Comparison of ENCODE assay signal across 8 cellular contexts in the genomic region with DNA sequence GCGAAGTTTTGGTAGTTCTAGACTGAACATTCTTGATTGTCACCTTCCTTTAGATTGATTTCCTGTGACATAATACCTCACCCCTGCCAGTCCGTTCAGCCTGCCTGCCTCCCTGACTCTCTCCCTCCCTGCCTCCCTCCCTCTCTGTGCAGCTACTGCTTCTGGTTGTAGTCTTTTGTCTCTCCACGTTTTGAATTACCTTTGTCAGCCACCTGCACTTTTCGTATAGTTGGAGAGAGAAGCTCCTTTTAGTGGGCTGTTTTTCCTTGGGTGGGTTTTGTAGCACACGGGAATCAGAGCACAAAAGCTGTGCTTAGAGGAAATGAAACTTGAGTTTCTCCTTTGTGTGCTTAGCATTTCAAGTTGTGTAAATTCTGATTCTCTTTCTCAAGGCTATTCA. TPM values are rescaled to one million over a fixed set of nuclear protein-coding genes. Genes with fewer than 3 reads are reported as not detected.
DNase-seq lines count a peak whose midpoint lies in the region; ATAC-seq and TF ChIP-seq lines count a peak whose summit lies in the region.

No MANE protein-coding gene starts in this region.

- peak; percentile 79 for ATAC-seq in activated CD4-positive, alpha-beta T cell treated with anti-CD3 and anti-CD28 coated beads for 36 hours
- ATAC-seq in HG02870 (IDR thresholded peaks at IDR 0.05; ENCODE audit: unreplicated experiment) (peak; percentile 96), sciatic nerve (peak; percentile 60)

- no peak overlapping the region for H3K14ac ChIP-seq in trophoblast cell (ENCODE audit: low read length)

- peaks cover 9% of the 10 kb centered on the region for H3K4me1 ChIP-seq in suprapubic skin
- H3K4me1 ChIP-seq in trophoblast cell (ENCODE audit: control insufficient read depth in 1 of 2, insufficient read depth in 2 of 2, low read length in 2 of 2) = no peaks in the 10 kb centered on the region

- H3K23ac ChIP-seq in trophoblast cell (ENCODE audit: low read length) = no peak overlapping the region

- no peaks in the 10 kb centered on the region for H3K9me2 ChIP-seq in SU-DHL-6 (replicated peaks; ENCODE audit: insufficient read depth, low read length)

- H3K27me3 Mint-ChIP-seq in activated CD4-positive, alpha-beta T cell treated with anti-CD3 and anti-CD28 coated beads for 36 hours = no peaks in the 10 kb centered on the region

- peaks cover 14% of the 10 kb centered on the region for H3K4me1 Mint-ChIP-seq in activated CD4-positive, alpha-beta T cell treated with anti-CD3 and anti-CD28 coated beads for 36 hours

- peak overlapping the region; percentile 14 for H3K4me3 ChIP-seq in SU-DHL-6 (ENCODE audit: insufficient read depth, low read length, poor library complexity, severe bottlenecking)
- no peak overlapping the region for H3K4me3 ChIP-seq in suprapubic skin
- H3K4me3 ChIP-seq in trophoblast cell (ENCODE audit: low read depth, low read length) = no peak overlapping the region

- H3F3A ChIP-seq in SU-DHL-6 (ENCODE audit: insufficient read depth) = peaks cover 8% of the 10 kb centered on the region; the same call in 1 of the 2 replicates

- DNase-seq in activated CD4-positive, alpha-beta T cell treated with anti-CD3 and anti-CD28 coated beads for 36 hours = peak; percentile 43
- DNase-seq in activated CD4-positive, alpha-beta T cell treated with anti-CD3 and anti-CD28 coated beads for 1 hour = no peak
- no peak for DNase-seq in sciatic nerve (ENCODE audit: low spot score)
- no peak for DNase-seq in suprapubic skin (ENCODE audit: low spot score in 2 of 2)
- no peak for DNase-seq in trophoblast cell
- no peak for DNase-seq in NCI-H524 treated with DMSO at 0.1 percent for 48 hours (lab: John Stamatoyannopoulos, UW)

- H3K27me3 ChIP-seq in SU-DHL-6 (ENCODE audit: low read length) (no peaks in the 10 kb centered on the region), suprapubic skin (no peaks in the 10 kb centered on the region), trophoblast cell (ENCODE audit: insufficient read depth, low read length) (no peaks in the 10 kb centered on the region)

- TF ChIP-seq EP300 in suprapubic skin (IDR thresholded peaks at IDR 0.05) = no peak

- H3K36me3 ChIP-seq in SU-DHL-6 (ENCODE audit: low read length) = no peaks in the 10 kb centered on the region
- H3K36me3 ChIP-seq in suprapubic skin = peaks cover 21% of the 10 kb centered on the region
- peaks cover 0 to 4% of the 10 kb centered on the region in 2 experiments for H3K36me3 ChIP-seq in trophoblast cell (ENCODE audit: control insufficient read depth in 1 of 2, insufficient read depth in 2 of 2, low read length in 2 of 2)

- H4K91ac ChIP-seq in trophoblast cell (ENCODE audit: low read depth, low read length) = no peak overlapping the region

- POLR2A ChIA-PET in activated CD4-positive, alpha-beta T cell treated with anti-CD3 and anti-CD28 coated beads for 36 hours (lab: Charles Lee) = interaction anchor here (0.6 kb wide), 1 partner anchor 51 kb away, joined by 3 read pairs; no protein-coding TSS in a partner anchor

- H3K4me2 ChIP-seq in SU-DHL-6 (ENCODE audit: low read depth, low read length, poor library complexity, severe bottlenecking) = peak overlapping the region; percentile 57
- no peak overlapping the region for H3K4me2 ChIP-seq in trophoblast cell (ENCODE audit: low read length)

- intact Hi-C loops in activated CD4-positive, alpha-beta T cell treated with anti-CD3 and anti-CD28 coated beads for 36 hours (cut with DNase I, micrococcal nuclease) = loop anchor here in 1 of 2 experiments (5.0 kb wide), 1 partner anchor 38 kb away; no protein-coding TSS in a partner anchor
- intact Hi-C loops in sciatic nerve (cut with DNase I) = no loop called here

- H3K27ac ChIP-seq in SU-DHL-6 (ENCODE audit: low read depth, low read length) (peak overlapping the region; percentile 66), suprapubic skin (no peak overlapping the region), trophoblast cell (ENCODE audit: low read depth, low read length) (no peak overlapping the region)

- peaks cover 21% of the 10 kb centered on the region for H3K36me3 Mint-ChIP-seq in activated CD4-positive, alpha-beta T cell treated with anti-CD3 and anti-CD28 coated beads for 36 hours (ENCODE audit: low read depth)

- TF ChIP-seq CTCF in SU-DHL-6 (IDR thresholded peaks at IDR 0.05; ENCODE audit: insufficient read depth, low read length, poor library complexity, severe bottlenecking) (no peak), suprapubic skin (IDR thresholded peaks at IDR 0.05) (no peak)

- no peak overlapping the region for H2BK12ac ChIP-seq in trophoblast cell (ENCODE audit: low read length)

- H3K79me1 ChIP-seq in trophoblast cell (ENCODE audit: low read length) = no peaks in the 10 kb centered on the region

- 68% methylated on average over 5 of the region's 5 CpGs for WGBS in suprapubic skin
- WGBS in trophoblast cell (ENCODE audit: extremely low coverage, insufficient coverage, insufficient read length) = no CpG with 5 or more reads among the region's 5 CpGs

- CTCF ChIA-PET in activated CD4-positive, alpha-beta T cell treated with anti-CD3 and anti-CD28 coated beads for 36 hours (lab: Charles Lee) = interaction anchor here (0.7 to 0.8 kb wide), 2 partner anchors 13 to 51 kb away, joined by 4 read pairs; no protein-coding TSS in a partner anchor

- no peak overlapping the region for H4K12ac ChIP-seq in trophoblast cell (ENCODE audit: low read depth, low read length)

- H3K9ac ChIP-seq in SU-DHL-6 (ENCODE audit: low read length) (peak overlapping the region; percentile 17; the same call in 1 of the 2 replicates), trophoblast cell (ENCODE audit: low read length) (no peak overlapping the region)

- no peak overlapping the region for H3K4me3 Mint-ChIP-seq in activated CD4-positive, alpha-beta T cell treated with anti-CD3 and anti-CD28 coated beads for 36 hours

- no peaks in the 10 kb centered on the region for H4K20me1 ChIP-seq in SU-DHL-6 (ENCODE audit: low read depth, low read length)

- H3K9me3 ChIP-seq in SU-DHL-6 (ENCODE audit: insufficient read depth, low read length) (no peaks in the 10 kb centered on the region), suprapubic skin (no peaks in the 10 kb centered on the region), trophoblast cell (ENCODE audit: insufficient read depth, low read depth, low read length) (no peaks in the 10 kb centered on the region)

- no peak overlapping the region for H2BK120ac ChIP-seq in trophoblast cell (ENCODE audit: insufficient read depth, low read length, poor library complexity)

- H4K8ac ChIP-seq in trophoblast cell (ENCODE audit: low read depth, low read length) = no peak overlapping the region

- H3K18ac ChIP-seq in trophoblast cell (ENCODE audit: low read length) = no peak overlapping the region

- no peaks in the 10 kb centered on the region for H3K79me2 ChIP-seq in SU-DHL-6 (ENCODE audit: insufficient read depth, low read length)
- H3K79me2 ChIP-seq in trophoblast cell (ENCODE audit: control insufficient read depth, insufficient read depth, low read length, poor library complexity) = no peaks in the 10 kb centered on the region

- H2AFZ ChIP-seq in SU-DHL-6 (ENCODE audit: low read depth, low read length, severe bottlenecking) (peak overlapping the region; percentile 21), trophoblast cell (ENCODE audit: insufficient read depth, low read length, poor library complexity) (no peak overlapping the region)

- H2AK5ac ChIP-seq in trophoblast cell (ENCODE audit: low read length) = no peak overlapping the region

- H3K27ac Mint-ChIP-seq in activated CD4-positive, alpha-beta T cell treated with anti-CD3 and anti-CD28 coated beads for 36 hours = peak overlapping the region; percentile 55

- H3K4ac ChIP-seq in trophoblast cell (ENCODE audit: low read depth, low read length) = no peak overlapping the region

- TF ChIP-seq POLR2A in suprapubic skin (IDR thresholded peaks at IDR 0.05) = no peak

- H3K9me3 Mint-ChIP-seq in activated CD4-positive, alpha-beta T cell treated with anti-CD3 and anti-CD28 coated beads for 36 hours (ENCODE audit: low read depth) = no peaks in the 10 kb centered on the region

- H2BK5ac ChIP-seq in trophoblast cell (ENCODE audit: low read depth, low read length, poor library complexity) = no peak overlapping the region

RNA-seq across cellular contexts. Expression of gene MSMO1, which starts 32.6 kb away (rescaled TPM):
- 10 to 100 TPM; 48.4 to 50.7 TPM for total RNA-seq in activated CD4-positive, alpha-beta T cell treated with anti-CD3 and anti-CD28 coated beads for 36 hours
- total RNA-seq in sciatic nerve = 114 TPM
- 100 to 1,000 TPM in 3 of 4 donors, 10 to 100 TPM in 1; 48.8 to 173 (median 133) TPM for total RNA-seq in suprapubic skin
- 219 and 220 TPM in 2 replicates for polyA plus RNA-seq in trophoblast cell (2013)
